1 cellular context compared by ENCODE assay signal in genomic region chr14:102922490-102923200, GRCh38.
TF ChIP-seq lines count a peak whose summit lies in the region.

AMN (plus strand) TSS chr14:102922663; CDS start chr14:102922689, 26 bp downstream.

TF ChIP-seq in HepG2, 621 proteins besides CTCF, POLR2A, EP300 and RAD21 (continued from another document and continues in another):
- TF ChIP-seq GABPB1 (CRISPR knock-in tag; IDR thresholded peaks at IDR 0.05) (peak; percentile 92), YY1 (IDR thresholded peaks at IDR 0.05; ENCODE audit: insufficient read depth, insufficient replicate concordance, low read depth, low read length) (peak; percentile 58), NFAT5 (CRISPR knock-in tag; IDR thresholded peaks at IDR 0.05) (no peak), ZNF10 (CRISPR knock-in tag; IDR thresholded peaks at IDR 0.05; ENCODE audit: borderline replicate concordance, low read depth) (no peak), ATF5 (CRISPR knock-in tag; IDR thresholded peaks at IDR 0.05; ENCODE audit: low read depth) (no peak), ZSCAN12 (CRISPR knock-in tag; IDR thresholded peaks at IDR 0.05) (no peak), ZNF337 (CRISPR knock-in tag; IDR thresholded peaks at IDR 0.05; ENCODE audit: borderline replicate concordance, low read depth) (0 out of 2 replicates have a peak, but pooled peaks have one; percentile 60), ZNF3 (CRISPR knock-in tag; IDR thresholded peaks at IDR 0.05) (no peak), ZNF333 (CRISPR knock-in tag; IDR thresholded peaks at IDR 0.05; ENCODE audit: borderline replicate concordance) (no peak; the same call in 1 of the 2 replicates), LBX2 (CRISPR knock-in tag; IDR thresholded peaks at IDR 0.05; ENCODE audit: borderline replicate concordance) (no peak; the same call in 1 of the 2 replicates), CEBPZ (IDR thresholded peaks at IDR 0.05; ENCODE audit: low read length) (no peak), SNAPC2 (CRISPR knock-in tag; IDR thresholded peaks at IDR 0.05) (no peak), ZNF772 (CRISPR knock-in tag; IDR thresholded peaks at IDR 0.05) (peak; percentile 83), ZSCAN21 (CRISPR knock-in tag; IDR thresholded peaks at IDR 0.05; ENCODE audit: borderline replicate concordance) (0 out of 2 replicates have a peak, but pooled peaks have one; percentile 57), ZNF543 (CRISPR knock-in tag; IDR thresholded peaks at IDR 0.05) (no peak; the same call in 1 of the 2 replicates), JUN (CRISPR knock-in tag; IDR thresholded peaks at IDR 0.05) (no peak), ARNT2 (CRISPR knock-in tag; IDR thresholded peaks at IDR 0.05; ENCODE audit: low read depth) (peak; percentile 55; the same call in 1 of the 2 replicates), ZNF343 (CRISPR knock-in tag; IDR thresholded peaks at IDR 0.05) (no peak), MAZ (IDR thresholded peaks at IDR 0.05; ENCODE audit: borderline replicate concordance, low read depth, low read length) (peak; percentile 73; the same call in 1 of the 2 replicates), MAZ (CRISPR knock-in tag; IDR thresholded peaks at IDR 0.05; ENCODE audit: low read depth) (peak; percentile 98), ZNF234 (CRISPR knock-in tag; conservative IDR thresholded peaks at IDR 0.05) (no peak), ATM (IDR thresholded peaks at IDR 0.05; ENCODE audit: borderline replicate concordance) (no peak), MTERF4 (CRISPR knock-in tag; IDR thresholded peaks at IDR 0.05) (0 out of 2 replicates have a peak, but pooled peaks have one; percentile 41), ZNF460 (CRISPR knock-in tag; IDR thresholded peaks at IDR 0.05; ENCODE audit: borderline replicate concordance) (peak; percentile 66; the same call in 1 of the 2 replicates), ZNF451 (CRISPR knock-in tag; IDR thresholded peaks at IDR 0.05) (peak; percentile 78), SMARCC2 (IDR thresholded peaks at IDR 0.05) (no peak), DMAP1 (CRISPR knock-in tag; IDR thresholded peaks at IDR 0.05) (peak; percentile 96), ONECUT2 (CRISPR knock-in tag; IDR thresholded peaks at IDR 0.05) (no peak), ZNF563 (CRISPR knock-in tag; IDR thresholded peaks at IDR 0.05) (peak; percentile 54; the same call in 1 of the 2 replicates), PREB (CRISPR knock-in tag; IDR thresholded peaks at IDR 0.05) (no peak), ELF3 (CRISPR knock-in tag; IDR thresholded peaks at IDR 0.05) (peak; percentile 60; the same call in 1 of the 2 replicates), TEAD2 (CRISPR knock-in tag; IDR thresholded peaks at IDR 0.05) (no peak), KDM4B (CRISPR knock-in tag; IDR thresholded peaks at IDR 0.05) (peak; percentile 28; the same call in 1 of the 2 replicates), TRIM22 (IDR thresholded peaks at IDR 0.05) (no peak), HMG20A (CRISPR knock-in tag; IDR thresholded peaks at IDR 0.05; ENCODE audit: borderline replicate concordance) (no peak), ZNF792 (CRISPR knock-in tag; IDR thresholded peaks at IDR 0.05) (peak; percentile 94), ZNF468 (CRISPR knock-in tag; IDR thresholded peaks at IDR 0.05) (no peak), RARA (CRISPR knock-in tag; IDR thresholded peaks at IDR 0.05) (peak; percentile 50; the same call in 1 of the 2 replicates), ZSCAN25 (CRISPR knock-in tag; IDR thresholded peaks at IDR 0.05) (peak; percentile 97), ZMYM2 (CRISPR knock-in tag; IDR thresholded peaks at IDR 0.05) (no peak), ZNF780A (CRISPR knock-in tag; IDR thresholded peaks at IDR 0.05) (no peak), THYN1 (CRISPR knock-in tag; IDR thresholded peaks at IDR 0.05; ENCODE audit: borderline replicate concordance, low read depth) (no peak), GMEB1 (CRISPR knock-in tag; IDR thresholded peaks at IDR 0.05; ENCODE audit: borderline replicate concordance) (peak; percentile 70; the same call in 1 of the 2 replicates), PRDM4 (CRISPR knock-in tag; IDR thresholded peaks at IDR 0.05; ENCODE audit: borderline replicate concordance) (no peak), ZNF747 (CRISPR knock-in tag; IDR thresholded peaks at IDR 0.05; ENCODE audit: borderline replicate concordance) (peak; percentile 86; the same call in 1 of the 2 replicates), BCL3 (CRISPR knock-in tag; IDR thresholded peaks at IDR 0.05) (peak; percentile 88), TGIF2 (CRISPR knock-in tag; IDR thresholded peaks at IDR 0.05) (peak; percentile 67; the same call in 1 of the 2 replicates)
